ENCODE assay signal across 15 cellular contexts in the genomic region with DNA sequence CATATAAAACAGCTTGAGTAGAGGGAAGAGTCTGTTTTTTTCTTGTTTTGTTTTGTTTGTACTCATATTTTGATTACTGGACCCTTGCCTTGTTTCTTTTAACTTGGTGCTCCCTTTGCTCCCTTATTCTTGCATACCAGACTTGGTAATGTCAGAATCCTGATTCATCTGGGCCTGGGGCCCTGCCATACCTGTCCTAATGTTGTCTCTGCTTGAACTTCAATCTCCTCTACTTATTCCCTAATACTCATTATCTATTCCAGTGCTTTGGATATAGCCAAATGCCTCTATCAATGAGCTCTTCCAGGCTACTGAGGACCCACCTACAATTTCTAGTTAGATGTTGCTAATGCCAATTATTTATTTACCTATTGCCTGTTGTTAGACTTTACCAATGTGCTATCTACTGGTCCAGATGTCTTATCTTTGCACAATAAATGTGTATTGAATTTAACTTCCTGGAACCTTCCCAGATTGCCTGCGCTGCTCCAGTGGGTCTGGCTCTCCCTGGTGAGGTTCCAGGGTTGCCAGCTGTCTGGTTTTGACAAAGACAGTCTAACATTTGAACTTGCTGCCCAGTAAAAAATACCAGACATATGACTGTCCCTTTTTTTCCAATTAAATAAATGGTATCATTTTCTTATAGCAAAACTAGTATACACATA.
DNase-seq lines count a peak whose midpoint lies in the region; FAIRE-seq and TF ChIP-seq lines count a peak whose summit lies in the region.
"Had no signal": no experiment of that assay in that cellular context is flagged by ENCODE, and none has a peak within 500 bp of the region (broad histone marks: within the 10 kb centered on the region; RNA-seq: fewer than 3 reads in every experiment).

No MANE protein-coding gene starts in this region.

- FAIRE-seq in keratinocyte (lab: Jason Lieb, UNC), result peak; percentile 65

- DNase-seq in DMS 273 treated with DMSO at 0.1 percent for 48 hours (lab: John Stamatoyannopoulos, UW) (peak; percentile 25), NCI-H2029 (lab: John Stamatoyannopoulos, UW) (peak; percentile 16), adipocyte (ENCODE audit: low read depth) (peak; percentile 42), keratinocyte (ENCODE audit: low read depth, low spot score) (no peak), COLO829 (ENCODE audit: low spot score) (no peak), HAP-1 (ENCODE audit: low spot score in 2 of 2) (no peak), DMS114 treated with DMSO at 0.1 percent for 48 hours (lab: John Stamatoyannopoulos, UW; ENCODE audit: unreplicated experiment) (no peak), NCI-H2107 treated with DMSO at 0.1 percent for 48 hours (lab: John Stamatoyannopoulos, UW; ENCODE audit: unreplicated experiment) (no peak)
- DNase-seq: left cardiac atrium; NCI-H524 treated with DMSO at 0.1 percent for 48 hours; stimulated activated CD8-positive, alpha-beta memory T cell treated with anti-CD3 and anti-CD28 coated beads, Interleukin-4, amount 100 ng/mL, for 48 hours; substantia nigra; uterus had no signal

- no peaks in the 10 kb centered on the region for H3K9me1 ChIP-seq in keratinocyte (ENCODE audit: control insufficient read depth, extremely low read depth, insufficient read depth, low read length)

- H4K20me1 ChIP-seq in keratinocyte (ENCODE audit: control insufficient read depth, extremely low read depth, insufficient read depth, low read length), result no peaks in the 10 kb centered on the region

- in situ Hi-C loops in HAP-1 (cut with MboI; ENCODE audit: low sequenced_read_pairs), result no loop called here

- no peak for TF ChIP-seq CTCF in keratinocyte (optimal IDR thresholded peaks at IDR 0.05 in 1 of 3, IDR thresholded peaks at IDR 0.05 in 1 of 3, conservative IDR thresholded peaks at IDR 0.05 in 1 of 3; ENCODE audit: extremely low read depth in 1 of 3, insufficient read depth in 2 of 3, low read length in 3 of 3)

- no peaks in the 10 kb centered on the region for H3K4me1 ChIP-seq in adipocyte (ENCODE audit: control insufficient read depth, insufficient read depth, low read length)
- peaks cover 13% of the 10 kb centered on the region for H3K4me1 ChIP-seq in keratinocyte (ENCODE audit: control insufficient read depth, extremely low read depth, insufficient read depth, low read length)
- no peaks in the 10 kb centered on the region for H3K4me1 ChIP-seq in HAP-1
- H3K4me1 ChIP-seq: prostate gland, SJSA1, uterus had no signal

- no peaks in the 10 kb centered on the region for H3K79me2 ChIP-seq in keratinocyte (ENCODE audit: control insufficient read depth, insufficient read depth, low read length)

- H3K9ac ChIP-seq in adipocyte (ENCODE audit: low read length) (no peak overlapping the region), keratinocyte (ENCODE audit: control insufficient read depth, extremely low read depth, insufficient read depth, low read length) (no peak overlapping the region)

- H3K4me3 ChIP-seq in adipocyte (ENCODE audit: low read length) (no peak overlapping the region), keratinocyte (ENCODE audit: control insufficient read depth in 2 of 3, extremely low read depth in 1 of 3, insufficient read depth in 2 of 3, low read depth in 1 of 3, low read length in 3 of 3) (no peak overlapping the region), HAP-1 (no peak overlapping the region)
- H3K4me3 ChIP-seq: prostate gland, SJSA1, uterus had no signal

- H3K27me3 ChIP-seq in adipocyte (replicated peaks; ENCODE audit: control insufficient read depth, insufficient read depth, low read length), result peaks cover 40% of the 10 kb centered on the region
- H3K27me3 ChIP-seq in keratinocyte (ENCODE audit: control insufficient read depth, extremely low read depth, insufficient read depth, low read length), result no peaks in the 10 kb centered on the region
- H3K27me3 ChIP-seq in HAP-1 (ENCODE audit: low read depth), result no peaks in the 10 kb centered on the region
- H3K27me3 ChIP-seq: SJSA1 had no signal

- H3K4me2 ChIP-seq in keratinocyte (ENCODE audit: control insufficient read depth, extremely low read depth, insufficient read depth, low read depth, low read length), result no peak overlapping the region

- H3K9me3 ChIP-seq in adipocyte (ENCODE audit: control insufficient read depth, low read length) (peaks cover 3% of the 10 kb centered on the region), keratinocyte (ENCODE audit: control insufficient read depth, low read depth, low read length) (no peaks in the 10 kb centered on the region), HAP-1 (no peaks in the 10 kb centered on the region)
- H3K9me3 ChIP-seq: prostate gland, SJSA1, uterus had no signal

- H3K36me3 ChIP-seq in adipocyte (ENCODE audit: control insufficient read depth, insufficient read depth, low read length, severe bottlenecking) (no peaks in the 10 kb centered on the region), keratinocyte (ENCODE audit: control insufficient read depth in 2 of 2, extremely low read depth in 1 of 2, insufficient read depth in 2 of 2, low read length in 2 of 2) (no peaks in the 10 kb centered on the region), HAP-1 (replicated peaks) (no peaks in the 10 kb centered on the region)
- H3K36me3 ChIP-seq: prostate gland, SJSA1, uterus had no signal

- H2AFZ ChIP-seq in keratinocyte (ENCODE audit: control insufficient read depth, low read length), result no peak overlapping the region

- dilution Hi-C loops in keratinocyte (cut with MboI; ENCODE audit: extremely low pct_ligation_motif_present, low sequenced_read_pairs), result no loop called here

- H3K27ac ChIP-seq in keratinocyte (ENCODE audit: control insufficient read depth, insufficient read depth, low read length), result no peak overlapping the region
- H3K27ac ChIP-seq: prostate gland, SJSA1, uterus had no signal

Comparison
In these comparisons a context has a peak if more than half of its experiments do, and no peak if none do; other contexts are left out.
1. DNase-seq: peak in DMS 273 treated with DMSO at 0.1 percent for 48 hours (single experiment), NCI-H2029 (single experiment) and adipocyte (single experiment); none in keratinocyte (single experiment), COLO829 (single experiment), HAP-1 (0 of 2), DMS114 treated with DMSO at 0.1 percent for 48 hours (single experiment) and NCI-H2107 treated with DMSO at 0.1 percent for 48 hours (single experiment).